In the genomic region with DNA sequence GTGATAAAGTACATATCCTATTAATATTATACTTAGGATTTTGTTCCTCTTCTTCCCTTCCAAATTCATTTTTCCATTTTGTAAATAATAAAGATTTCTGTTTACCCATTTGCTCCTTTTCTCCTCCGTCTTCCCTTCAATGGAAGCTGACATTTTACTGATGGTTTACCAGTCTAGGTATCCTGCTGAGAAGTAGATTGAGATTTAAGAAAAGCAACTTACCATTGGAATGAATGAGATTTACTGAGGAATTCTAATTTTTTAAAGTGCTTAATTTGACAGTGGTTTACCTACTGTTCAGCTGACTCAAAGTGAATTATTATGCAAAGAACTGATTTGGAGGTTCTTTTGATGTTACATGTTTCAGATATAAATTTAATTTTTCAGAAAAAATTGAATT, we compare ENCODE assay signal across 9 cellular contexts. TPM values are rescaled to one million over a fixed set of nuclear protein-coding genes. Genes with fewer than 3 reads are reported as not detected.
A peak's percentile ranks its signal among the peaks of the same experiment; 100 is the strongest.
DNase-seq lines count a peak whose midpoint lies in the region; ATAC-seq and TF ChIP-seq lines count a peak whose summit lies in the region.
"Had no signal": no experiment of that assay in that cellular context is flagged by ENCODE, and none has a peak within 500 bp of the region (broad histone marks: within the 10 kb centered on the region; RNA-seq: fewer than 3 reads in every experiment).

No MANE protein-coding gene starts in this region.

- H3K27me3 ChIP-seq in Caco-2 (replicated peaks; ENCODE audit: control insufficient read depth, insufficient read depth, low read length) (no peaks in the 10 kb centered on the region), HUES64 (ENCODE audit: insufficient read depth, low read length) (peaks cover 12% of the 10 kb centered on the region)
- H3K27me3 ChIP-seq: ovary had no signal

- H3K4me3 ChIP-seq in Caco-2 (ENCODE audit: low read depth, low read length) (no peak overlapping the region), HUES64 (ENCODE audit: low read length) (peak overlapping the region; percentile 77; the same call in 1 of the 2 replicates)

- intact Hi-C loops in Caco-2 (cut with micrococcal nuclease; ENCODE audit: unreplicated experiment): loop anchor here (5.0 kb wide), 1 partner anchor 314 kb away; no protein-coding TSS in a partner anchor
- intact Hi-C loops in MCF 10A (cut with micrococcal nuclease): loop anchor here (5.0 kb wide), 1 partner anchor 224 kb away; no protein-coding TSS in a partner anchor

- H3K9me3 ChIP-seq in Caco-2 (no peaks in the 10 kb centered on the region), HUES64 (ENCODE audit: insufficient read depth, low read depth, low read length) (no peaks in the 10 kb centered on the region)
- H3K9me3 ChIP-seq: ovary had no signal

- H3K27me3 Mint-ChIP-seq in Caco-2 (ENCODE audit: insufficient read depth, unreplicated experiment): no peaks in the 10 kb centered on the region
- no peaks in the 10 kb centered on the region for H3K27me3 Mint-ChIP-seq in MCF 10A (ENCODE audit: insufficient read depth, unreplicated experiment)
- no peaks in the 10 kb centered on the region for H3K27me3 Mint-ChIP-seq in neural crest cell (ENCODE audit: low read depth)

- no peak overlapping the region for H3K27ac ChIP-seq in HUES64 (ENCODE audit: low read depth, low read length)

- WGBS in HUES64: no CpG with 5 or more reads among the region's 1 CpG

- H3K36me3 Mint-ChIP-seq in Caco-2 (ENCODE audit: insufficient read depth, unreplicated experiment) (peaks cover 7% of the 10 kb centered on the region), MCF 10A (ENCODE audit: insufficient read depth, unreplicated experiment) (peaks cover 22% of the 10 kb centered on the region), neural crest cell (ENCODE audit: low read depth) (no peaks in the 10 kb centered on the region)

- H3K4me3 Mint-ChIP-seq in Caco-2 (ENCODE audit: unreplicated experiment) (peak overlapping the region; percentile 92), MCF 10A (ENCODE audit: unreplicated experiment) (peak overlapping the region; percentile 74), neural crest cell (peak overlapping the region; percentile 60)

- H3K36me3 ChIP-seq in Caco-2 (ENCODE audit: control insufficient read depth, insufficient read depth, low read length) (no peaks in the 10 kb centered on the region), HUES64 (ENCODE audit: insufficient read depth, low read length) (peaks cover 3% of the 10 kb centered on the region; the same call in 1 of the 2 replicates)
- H3K36me3 ChIP-seq: ovary had no signal

- BruUV-seq in Caco-2 (replicated peaks; lab: Mats Ljungman, UMichigan) (no TSS peak), MCF 10A (replicated peaks; lab: Mats Ljungman, UMichigan) (no TSS peak)

- peaks cover 11% of the 10 kb centered on the region for H3K4me1 Mint-ChIP-seq in Caco-2 (ENCODE audit: low read depth, unreplicated experiment)
- H3K4me1 Mint-ChIP-seq in MCF 10A (ENCODE audit: insufficient read depth, unreplicated experiment): peaks cover 13% of the 10 kb centered on the region
- peaks cover 25% of the 10 kb centered on the region for H3K4me1 Mint-ChIP-seq in neural crest cell

- H3K9me3 Mint-ChIP-seq in Caco-2 (ENCODE audit: unreplicated experiment): no peaks in the 10 kb centered on the region
- H3K9me3 Mint-ChIP-seq in MCF 10A (ENCODE audit: unreplicated experiment): no peaks in the 10 kb centered on the region
- H3K9me3 Mint-ChIP-seq in neural crest cell: no peaks in the 10 kb centered on the region

- H3K4me1 ChIP-seq in Caco-2 (peaks cover 9% of the 10 kb centered on the region; the same call in 1 of the 2 replicates), HUES64 (ENCODE audit: insufficient read depth, low read length) (peaks cover 24% of the 10 kb centered on the region)

- TF ChIP-seq CTCF in Caco-2 (IDR thresholded peaks at IDR 0.05; ENCODE audit: insufficient read depth in 1 of 2, low read depth in 1 of 2, low read length in 1 of 2, severe bottlenecking in 1 of 2, unreplicated experiment in 1 of 2) (no peak), MCF 10A (IDR thresholded peaks at IDR 0.05; ENCODE audit: unreplicated experiment) (no peak), neural crest cell (conservative IDR thresholded peaks at IDR 0.05) (no peak)

- H3K27ac Mint-ChIP-seq in Caco-2 (ENCODE audit: unreplicated experiment): no peak overlapping the region
- H3K27ac Mint-ChIP-seq in MCF 10A (ENCODE audit: low read depth, unreplicated experiment): peak overlapping the region; percentile 59
- no peak overlapping the region for H3K27ac Mint-ChIP-seq in neural crest cell (ENCODE audit: unreplicated experiment)

- no peak overlapping the region for H3K9ac ChIP-seq in HUES64 (ENCODE audit: low read depth, low read length)

- CTCF ChIA-PET in Caco-2 (lab: Charles Lee) (no interaction called here), MCF 10A (lab: Yijun Ruan, JAX) (no interaction called here)

- POLR2A ChIA-PET in Caco-2 (lab: Charles Lee): no interaction called here
- POLR2A ChIA-PET in MCF 10A (lab: Yijun Ruan, JAX): interaction anchor here (1.7 to 2.3 kb wide), 3 partner anchors 10 to 18 kb away, joined by 7 to 35 read pairs (median 8); a partner anchor contains a TSS

- ATAC-seq in GM21528 (IDR thresholded peaks at IDR 0.05; ENCODE audit: low FRiP score, unreplicated experiment) (no peak), GM18861 (IDR thresholded peaks at IDR 0.05; ENCODE audit: unreplicated experiment) (no peak)

- DNase-seq in Caco-2: no peak
- no peak for DNase-seq in MCF 10A (ENCODE audit: unreplicated experiment)
- DNase-seq in neural crest cell (ENCODE audit: low read depth, low spot score): no peak
- no peak for DNase-seq in activated gamma-delta T cell (lab: John Stamatoyannopoulos, UW)
- DNase-seq in H4 (ENCODE audit: low spot score): no peak
- DNase-seq: ovary had no signal

RNA-seq across cellular contexts. Expression of a gene that starts 2.4 kb away (rescaled TPM):
- total RNA-seq in Caco-2 (2022) (6.0 and 10.5 TPM in 2 replicates), MCF 10A (2022) (7.9 and 10.5 TPM in 2 replicates), neural crest cell (6.8 and 7.6 TPM in 2 replicates)
- 1.3 TPM for polyA plus RNA-seq in HUES64 (2013, experiment 1 of 2)
- polyA plus RNA-seq in HUES64 (2013, experiment 2 of 2): 2.5 TPM
- 2.4 and 2.5 TPM in 2 replicates for total RNA-seq in H4 (2014; rRNA removed; shearing (Covaris generic))

RNA-seq across cellular contexts. Expression of a gene that starts 19.2 kb away (rescaled TPM):
- total RNA-seq in Caco-2 (2022) (12.2 and 14.0 TPM in 2 replicates), MCF 10A (2022) (24.4 and 29.0 TPM in 2 replicates), neural crest cell (19.6 and 25.2 TPM in 2 replicates)
- polyA plus RNA-seq in HUES64 (2013, experiment 1 of 2): 11.9 TPM
- 22.9 TPM for polyA plus RNA-seq in HUES64 (2013, experiment 2 of 2)
- 6.6 and 9.4 TPM in 2 replicates for total RNA-seq in H4 (2014; rRNA removed; shearing (Covaris generic))
